Comparison of ENCODE assay signal across 20 cellular contexts in the genomic region with DNA sequence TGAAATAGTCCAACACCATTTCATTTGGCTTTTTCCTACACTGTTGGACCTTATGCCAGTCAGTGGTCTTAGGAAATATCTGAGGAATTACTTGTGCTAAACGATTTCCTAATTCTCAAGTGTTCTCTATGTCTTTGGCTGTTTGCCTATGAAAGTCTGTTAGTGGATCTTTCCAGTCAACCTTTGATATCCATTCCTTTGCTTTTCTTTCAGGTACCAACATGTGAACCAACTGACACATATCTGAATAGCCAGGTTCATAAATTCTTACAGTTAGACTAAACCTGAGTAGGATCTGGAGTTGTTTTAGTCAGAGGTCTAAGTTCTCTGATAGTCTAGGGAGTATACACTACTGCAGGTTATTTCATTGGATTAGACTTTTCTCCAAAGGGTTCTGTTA.
"Had no signal": no experiment of that assay in that cellular context is flagged by ENCODE, and none has a peak within 500 bp of the region (broad histone marks: within the 10 kb centered on the region; RNA-seq: fewer than 3 reads in every experiment).

No MANE protein-coding gene starts in this region.

- H3K27me3 ChIP-seq: dorsolateral prefrontal cortex, esophagus muscularis mucosa, gastrocnemius medialis, heart right ventricle, left lung had no signal

- H3K4me1 Mint-ChIP-seq: memory B cell; naive thymus-derived CD4-positive, alpha-beta T cell had no signal

- H3K27ac ChIP-seq: coronary artery, dorsolateral prefrontal cortex, esophagus muscularis mucosa, gastrocnemius medialis, heart right ventricle, left lung, lower lobe of right lung had no signal

- DNase-seq: dermis blood vessel endothelial cell; dorsolateral prefrontal cortex; effector CD4-positive, alpha-beta T cell; effector memory CD4-positive, alpha-beta T cell; foreskin melanocyte; gastrocnemius medialis; glutamatergic neuron; head of caudate nucleus; heart right ventricle; hippocampal formation; left cardiac atrium; left lung; left ventricle myocardium superior; lower lobe of right lung; mesendoderm; midbrain; naive thymus-derived CD4-positive, alpha-beta T cell had no signal

- H3K4me3 ChIP-seq: coronary artery, dorsolateral prefrontal cortex, esophagus muscularis mucosa, gastrocnemius medialis, heart right ventricle, left lung, lower lobe of right lung had no signal

- H3K27me3 Mint-ChIP-seq: memory B cell; naive thymus-derived CD4-positive, alpha-beta T cell had no signal

- H3K27ac Mint-ChIP-seq: memory B cell; naive thymus-derived CD4-positive, alpha-beta T cell had no signal

- H3K4me3 Mint-ChIP-seq: memory B cell; naive thymus-derived CD4-positive, alpha-beta T cell had no signal

- ATAC-seq: gastrocnemius medialis; heart right ventricle; left cardiac atrium; left lung; left ventricle myocardium superior; lower lobe of right lung; naive thymus-derived CD4-positive, alpha-beta T cell had no signal

- H3K36me3 ChIP-seq: esophagus muscularis mucosa, gastrocnemius medialis, heart right ventricle, left lung, lower lobe of right lung had no signal

- H3K4me1 ChIP-seq: esophagus muscularis mucosa, left lung, lower lobe of right lung had no signal

- H3K36me3 Mint-ChIP-seq: memory B cell; naive thymus-derived CD4-positive, alpha-beta T cell had no signal
